Comparison of ENCODE assay signal across 11 cellular contexts in the genomic region with DNA sequence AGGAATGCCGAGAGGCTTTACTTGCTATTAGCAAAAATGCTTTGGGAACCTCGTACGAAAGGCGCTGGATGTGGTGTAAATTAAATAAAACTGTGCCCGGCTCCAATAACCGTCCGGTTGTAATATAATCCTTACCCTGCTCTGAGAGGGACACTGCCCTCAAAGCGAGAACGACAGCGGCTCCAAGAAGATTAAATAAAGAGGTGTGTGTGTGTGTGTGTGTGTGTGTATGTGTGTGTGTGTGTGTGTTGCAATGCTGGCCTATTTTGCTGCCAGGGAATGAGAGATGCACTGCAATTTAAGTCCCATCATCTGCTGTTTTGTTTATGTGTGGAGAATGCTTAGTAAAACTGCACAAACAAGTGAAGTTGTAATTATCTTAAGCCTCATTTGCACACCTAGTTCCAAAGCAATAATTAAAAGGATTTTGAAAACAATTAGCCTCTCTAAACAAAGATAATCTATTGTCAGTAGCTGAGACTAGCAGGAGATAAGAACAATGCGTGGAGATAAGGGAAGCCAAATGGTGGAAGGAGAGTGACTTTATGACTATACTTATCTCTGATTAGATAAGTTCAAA. TPM values are rescaled to one million over a fixed set of nuclear protein-coding genes. Genes with fewer than 3 reads are reported as not detected.
DNase-seq lines count a peak whose midpoint lies in the region; TF ChIP-seq lines count a peak whose summit lies in the region.
"Had no signal": no experiment of that assay in that cellular context is flagged by ENCODE, and none has a peak within 500 bp of the region (broad histone marks: within the 10 kb centered on the region; RNA-seq: fewer than 3 reads in every experiment).

No MANE protein-coding gene starts in this region.

- no peaks in the 10 kb centered on the region for H4K20me1 ChIP-seq in MM.1S (ENCODE audit: insufficient read depth, low read length)

- H3K9me3 ChIP-seq in endodermal cell (ENCODE audit: control insufficient read depth, low read length) (no peaks in the 10 kb centered on the region), MM.1S (replicated peaks; ENCODE audit: insufficient read depth, low read length) (no peaks in the 10 kb centered on the region)
- H3K9me3 ChIP-seq: right lobe of liver had no signal

- H3K27ac ChIP-seq in endodermal cell (ENCODE audit: low read depth, low read length) (no peak overlapping the region), MM.1S (ENCODE audit: low read length) (no peak overlapping the region)
- H3K27ac ChIP-seq: right lobe of liver had no signal

- peaks cover 20% of the 10 kb centered on the region for H3K4me1 ChIP-seq in endodermal cell (ENCODE audit: control insufficient read depth, insufficient read depth, low read length)
- peaks cover 4% of the 10 kb centered on the region for H3K4me1 ChIP-seq in MM.1S (ENCODE audit: low read length)

- H3K27ac Mint-ChIP-seq in endodermal cell: no peak overlapping the region

- H3K27me3 ChIP-seq in endodermal cell (ENCODE audit: control insufficient read depth, insufficient read depth, low read length, poor library complexity, severe bottlenecking) (peaks cover 100% of the 10 kb centered on the region), MM.1S (replicated peaks; ENCODE audit: insufficient read depth, low read length) (peaks cover 31% of the 10 kb centered on the region)

- peaks cover 59% of the 10 kb centered on the region for H3K4me1 Mint-ChIP-seq in endodermal cell

- TF ChIP-seq CTCF in endodermal cell (conservative IDR thresholded peaks at IDR 0.05): no peak
- no peak for TF ChIP-seq CTCF in MM.1S (IDR thresholded peaks at IDR 0.05; ENCODE audit: low read length)

- H3K9ac ChIP-seq in endodermal cell (ENCODE audit: extremely low read depth, low read length, poor library complexity, severe bottlenecking) (no peak overlapping the region), MM.1S (ENCODE audit: low read length) (no peak overlapping the region)

- WGBS in endodermal cell (ENCODE audit: insufficient coverage in 1 of 2, insufficient read length in 1 of 2), 2 experiments: 0 to 3% methylated on average over 7 to 11 of the region's 11 CpGs

- peaks cover 99% of the 10 kb centered on the region for H3K27me3 Mint-ChIP-seq in endodermal cell (ENCODE audit: insufficient read depth)

- H3K36me3 Mint-ChIP-seq in endodermal cell (ENCODE audit: low read depth): no peaks in the 10 kb centered on the region

- H3K4me2 ChIP-seq in MM.1S (ENCODE audit: low read depth, low read length): no peak overlapping the region

- H3K4me3 ChIP-seq in endodermal cell (ENCODE audit: low read length) (no peak overlapping the region), skeletal muscle cell (ENCODE audit: low read depth, low read length) (peak overlapping the region; percentile 79), MM.1S (ENCODE audit: low read length) (no peak overlapping the region)

- DNase-seq in NCI-H2196 (lab: John Stamatoyannopoulos, UW; ENCODE audit: unreplicated experiment) (peak; percentile 56), NCI-H2196 treated with DMSO at 0.1 percent for 48 hours (lab: John Stamatoyannopoulos, UW; ENCODE audit: unreplicated experiment) (no peak), NCI-H526 (lab: John Stamatoyannopoulos, UW) (peak; percentile 74 to 80), endodermal cell (peak; percentile 55), skeletal muscle cell (ENCODE audit: low read depth) (no peak), NCI-H345 treated with DMSO at 0.1 percent for 48 hours (lab: John Stamatoyannopoulos, UW; ENCODE audit: unreplicated experiment) (no peak), NCI-H1694 (lab: John Stamatoyannopoulos, UW) (no peak), MM.1S (no peak)
- DNase-seq: anterior cingulate cortex, NCI-H1436, right lobe of liver had no signal

- no peaks in the 10 kb centered on the region for H3K9me3 Mint-ChIP-seq in endodermal cell

- H3K4me3 Mint-ChIP-seq in endodermal cell: peak overlapping the region; percentile 50

- peaks cover 4% of the 10 kb centered on the region for H3F3A ChIP-seq in MM.1S (ENCODE audit: insufficient read depth, low read length)

- no peak overlapping the region for H2AFZ ChIP-seq in MM.1S (ENCODE audit: low read length)

- H3K36me3 ChIP-seq in endodermal cell (ENCODE audit: control insufficient read depth, insufficient read depth, low read length): no peaks in the 10 kb centered on the region
- H3K36me3 ChIP-seq in MM.1S (replicated peaks; ENCODE audit: insufficient read depth, low read length): no peaks in the 10 kb centered on the region
- H3K36me3 ChIP-seq: right lobe of liver had no signal

- H3K9me2 ChIP-seq in MM.1S (replicated peaks; ENCODE audit: insufficient read depth, low read length): no peaks in the 10 kb centered on the region

- H3K79me2 ChIP-seq in MM.1S (ENCODE audit: low read length): no peaks in the 10 kb centered on the region

RNA-seq across cellular contexts. Expression of a gene that starts 1.2 kb away (rescaled TPM):
- under 1 TPM in 1 of 2 donors, not detected in 1; 0.13 TPM for total RNA-seq in endodermal cell
- polyA plus RNA-seq in endodermal cell (2013, experiment 1 of 2): 4.8 TPM
- polyA plus RNA-seq in endodermal cell (2013, experiment 2 of 2): 4.9 TPM
- total RNA-seq: right lobe of liver had no signal

Comparison
In these comparisons a context has a peak if more than half of its experiments do, and no peak if none do; other contexts are left out.
1. DNase-seq: peak in NCI-H2196 (single experiment), NCI-H526 (2 of 2) and endodermal cell (single experiment); none in NCI-H2196 treated with DMSO at 0.1 percent for 48 hours (single experiment), skeletal muscle cell (single experiment), NCI-H345 treated with DMSO at 0.1 percent for 48 hours (single experiment), NCI-H1694 (single experiment) and MM.1S (single experiment).